14 cellular contexts compared by ENCODE assay signal in genomic region chr22:39130892-39131855, GRCh38. TPM values are rescaled to one million over a fixed set of nuclear protein-coding genes. Genes with fewer than 3 reads are reported as not detected.
A peak's percentile ranks its signal among the peaks of the same experiment; 100 is the strongest.
DNase-seq lines count a peak whose midpoint lies in the region; ATAC-seq and TF ChIP-seq lines count a peak whose summit lies in the region.
"Had no signal": no experiment of that assay in that cellular context is flagged by ENCODE, and none has a peak within 500 bp of the region (broad histone marks: within the 10 kb centered on the region; RNA-seq: fewer than 3 reads in every experiment).

No MANE protein-coding gene starts in this region.

- TF ChIP-seq CTCF in right atrium auricular region (IDR thresholded peaks at IDR 0.05): no peak
- no peak for TF ChIP-seq CTCF in upper lobe of right lung (IDR thresholded peaks at IDR 0.05)
- no peak for TF ChIP-seq CTCF in lower leg skin (IDR thresholded peaks at IDR 0.05)

- H3K27me3 ChIP-seq in right atrium auricular region: no peaks in the 10 kb centered on the region
- H3K27me3 ChIP-seq in ectodermal cell (ENCODE audit: control insufficient read depth, insufficient read depth, low read length, poor library complexity, severe bottlenecking): no peaks in the 10 kb centered on the region
- no peaks in the 10 kb centered on the region for H3K27me3 ChIP-seq in mucosa of rectum (ENCODE audit: control insufficient read depth in 2 of 2, insufficient read depth in 2 of 2, low read length in 2 of 2)
- H3K27me3 ChIP-seq in upper lobe of right lung: no peaks in the 10 kb centered on the region
- H3K27me3 ChIP-seq: foreskin keratinocyte had no signal

- 42 to 49% methylated on average over 22 to 24 of the region's 24 CpGs for WGBS in ectodermal cell, 2 experiments
- WGBS in lower leg skin, 2 donors: 70 to 71% methylated on average over 20 to 22 of the region's 24 CpGs

- intact Hi-C loops in Right ventricle myocardium inferior (cut with DNase I): no loop called here
- intact Hi-C loops in upper lobe of right lung (cut with DNase I): no loop called here
- intact Hi-C loops in lower leg skin (cut with DNase I; ENCODE audit: low total_unique reads): no loop called here

- peak overlapping the region in 1 of 2 donors; percentile 32 for H3K27ac ChIP-seq in right atrium auricular region
- H3K27ac ChIP-seq in ectodermal cell (ENCODE audit: insufficient read depth, low read depth, low read length, poor library complexity, severe bottlenecking): peak overlapping the region; percentile 64
- H3K27ac ChIP-seq in mucosa of rectum (ENCODE audit: low read depth in 2 of 2, low read length in 2 of 2): peak overlapping the region; percentile 17 to 63
- H3K27ac ChIP-seq in upper lobe of right lung: no peak overlapping the region
- H3K27ac ChIP-seq: foreskin keratinocyte had no signal

- H3K36me3 ChIP-seq in right atrium auricular region: peaks cover 21% of the 10 kb centered on the region
- H3K36me3 ChIP-seq in ectodermal cell (ENCODE audit: control insufficient read depth, insufficient read depth, low read length): no peaks in the 10 kb centered on the region
- peaks cover 7 to 9% of the 10 kb centered on the region in 2 donors for H3K36me3 ChIP-seq in mucosa of rectum (ENCODE audit: control insufficient read depth in 2 of 2, insufficient read depth in 2 of 2, low read length in 2 of 2)
- H3K36me3 ChIP-seq in upper lobe of right lung: peaks cover 25% of the 10 kb centered on the region

- peaks cover 0 to 29% of the 10 kb centered on the region in 2 donors for H3K4me1 ChIP-seq in right atrium auricular region
- peaks cover 32% of the 10 kb centered on the region for H3K4me1 ChIP-seq in ectodermal cell (ENCODE audit: control insufficient read depth, insufficient read depth, low read length)
- peaks cover 8 to 10% of the 10 kb centered on the region in 2 donors for H3K4me1 ChIP-seq in mucosa of rectum (ENCODE audit: control insufficient read depth in 2 of 2, insufficient read depth in 2 of 2, low read length in 2 of 2)
- peaks cover 10% of the 10 kb centered on the region for H3K4me1 ChIP-seq in upper lobe of right lung
- H3K4me1 ChIP-seq: foreskin keratinocyte had no signal

- no peak overlapping the region for H3K9ac ChIP-seq in mucosa of rectum (ENCODE audit: low read depth in 1 of 2, low read length in 2 of 2)

- no peak for DNase-seq in Right ventricle myocardium inferior (ENCODE audit: missing footprints)
- DNase-seq in right atrium auricular region (ENCODE audit: low spot score): no peak
- DNase-seq in upper lobe of right lung: no peak
- DNase-seq in lower leg skin (ENCODE audit: low spot score in 2 of 2): no peak
- DNase-seq: 8988T; activated naive CD8-positive, alpha-beta T cell treated with anti-CD3 and anti-CD28 coated beads for 36 hours; foreskin keratinocyte; HCEC 1CT; T-helper 9 cell had no signal

- H3K9me3 ChIP-seq in right atrium auricular region (no peaks in the 10 kb centered on the region), ectodermal cell (ENCODE audit: control insufficient read depth, low read length) (no peaks in the 10 kb centered on the region), mucosa of rectum (ENCODE audit: control insufficient read depth in 2 of 2, low read length in 2 of 2) (no peaks in the 10 kb centered on the region), upper lobe of right lung (no peaks in the 10 kb centered on the region)

- ATAC-seq in Right ventricle myocardium inferior (peak; percentile 23), upper lobe of right lung (peak; percentile 69), GM19452 (IDR thresholded peaks at IDR 0.05; ENCODE audit: unreplicated experiment) (no peak), GM19328 (IDR thresholded peaks at IDR 0.05; ENCODE audit: unreplicated experiment) (no peak)
- ATAC-seq: foreskin keratinocyte had no signal

- no peak for TF ChIP-seq POLR2A in lower leg skin (IDR thresholded peaks at IDR 0.05)

- no peak overlapping the region for H3K4me3 ChIP-seq in right atrium auricular region
- H3K4me3 ChIP-seq in ectodermal cell (ENCODE audit: insufficient read depth, low read depth, low read length): no peak overlapping the region
- H3K4me3 ChIP-seq in mucosa of rectum (ENCODE audit: low read length in 2 of 2): no peak overlapping the region
- no peak overlapping the region for H3K4me3 ChIP-seq in upper lobe of right lung
- no peak overlapping the region for H3K4me3 ChIP-seq in lower leg skin (ENCODE audit: low read depth, poor library complexity, severe bottlenecking)

RNA-seq across cellular contexts. Expression of gene CBX7, which starts 21.3 kb away (rescaled TPM):
- 66.0 TPM for total RNA-seq in Right ventricle myocardium inferior
- total RNA-seq in right atrium auricular region: 100 to 1,000 TPM in 1 of 2 donors, 10 to 100 TPM in 1; 62.0 to 111 TPM
- 5.6 TPM for polyA plus RNA-seq in ectodermal cell (2013, experiment 1 of 4)
- polyA plus RNA-seq in ectodermal cell (2013, experiment 2 of 4): 6.0 TPM
- 6.4 TPM for polyA plus RNA-seq in ectodermal cell (2013, experiment 3 of 4)
- polyA plus RNA-seq in ectodermal cell (2013, experiment 4 of 4): 7.3 TPM
- 62.7 TPM for total RNA-seq in upper lobe of right lung
- total RNA-seq in lower leg skin: 100 to 1,000 TPM in 1 of 4 donors, 10 to 100 TPM in 3; 47.6 to 108 (median 64.8) TPM

RNA-seq across cellular contexts. Expression of gene APOBEC3H, which starts 34.1 kb away (rescaled TPM):
- total RNA-seq in Right ventricle myocardium inferior (0.32 TPM), right atrium auricular region (1 to 10 TPM in 1 of 2 donors, not detected in 1; 1.3 TPM), upper lobe of right lung (0.84 TPM), lower leg skin (not detected)
- not detected for polyA plus RNA-seq in ectodermal cell (2013, experiment 1 of 4)
- polyA plus RNA-seq in ectodermal cell (2013, experiment 2 of 4): 0.62 TPM
- polyA plus RNA-seq in ectodermal cell (2013, experiment 3 of 4): 0.27 TPM
- polyA plus RNA-seq in ectodermal cell (2013, experiment 4 of 4): 0.65 TPM
- total RNA-seq: lung microvascular endothelial cell had no signal

RNA-seq across cellular contexts. Expression of gene APOBEC3G, which starts 54.1 kb away (rescaled TPM):
- total RNA-seq in Right ventricle myocardium inferior: 3.3 TPM
- total RNA-seq in right atrium auricular region: 1 to 10 TPM; 2.5 to 3.2 TPM
- polyA plus RNA-seq in ectodermal cell (2013, experiment 1 of 4): 0.65 TPM
- 0.60 TPM for polyA plus RNA-seq in ectodermal cell (2013, experiment 2 of 4)
- 0.69 TPM for polyA plus RNA-seq in ectodermal cell (2013, experiment 3 of 4)
- polyA plus RNA-seq in ectodermal cell (2013, experiment 4 of 4): 0.85 TPM
- 16.1 TPM for total RNA-seq in upper lobe of right lung
- 1 to 10 TPM; 1.1 to 3.9 (median 1.9) TPM for total RNA-seq in lower leg skin

Comparison
In these comparisons a context has a peak if more than half of its experiments do, and no peak if none do; other contexts are left out.
1. ATAC-seq: peak in Right ventricle myocardium inferior (single experiment) and upper lobe of right lung (single experiment); none in GM19452 (single experiment) and GM19328 (single experiment).